ENCODE assay signal across 12 cellular contexts in genomic region chr16:9112166-9112843, GRCh38. TPM values are rescaled to one million over a fixed set of nuclear protein-coding genes. Genes with fewer than 3 reads are reported as not detected.
DNase-seq lines count a peak whose midpoint lies in the region; ATAC-seq and TF ChIP-seq lines count a peak whose summit lies in the region.
"Had no signal": no experiment of that assay in that cellular context is flagged by ENCODE, and none has a peak within 500 bp of the region (broad histone marks: within the 10 kb centered on the region; RNA-seq: fewer than 3 reads in every experiment).

No MANE protein-coding gene starts in this region.

- no peaks in the 10 kb centered on the region for H3K27me3 ChIP-seq in skeletal muscle satellite cell (ENCODE audit: control insufficient read depth, insufficient read depth, low read length)

- POLR2A ChIA-PET in HEK293 (lab: Yijun Ruan, JAX), result no interaction called here

- H3K27ac Mint-ChIP-seq in activated naive CD8-positive, alpha-beta T cell, result peak overlapping the region; percentile 68

- ATAC-seq in left lobe of liver, result peak; percentile 82
- ATAC-seq in HG02642 (IDR thresholded peaks at IDR 0.05; ENCODE audit: poor library complexity, unreplicated experiment), result no peak
- no peak for ATAC-seq in HG02840 (IDR thresholded peaks at IDR 0.05; ENCODE audit: low FRiP score, unreplicated experiment)

- no peak overlapping the region for H3K27ac ChIP-seq in HEK293 (ENCODE audit: extremely low read depth, low read depth, low read length)

- TF ChIP-seq CTCF in HEK293 (tag by site-specific recombination; IDR thresholded peaks at IDR 0.05), result no peak

- H3K4me1 Mint-ChIP-seq in activated naive CD8-positive, alpha-beta T cell (ENCODE audit: low read depth), result peaks cover 95% of the 10 kb centered on the region

- DNase-seq in left lobe of liver (ENCODE audit: low spot score) (peak; percentile 58), medulla oblongata (ENCODE audit: extremely low spot score) (no peak)
- DNase-seq: activated effector memory CD4-positive, alpha-beta T cell treated with Interleukin-2 at 50 U/mL for 16 hours; H7; hippocampal formation; NCI-H1092; nucleus accumbens had no signal

- H3K4me2 ChIP-seq in skeletal muscle satellite cell (ENCODE audit: low read length), result peak overlapping the region; percentile 41

- no peaks in the 10 kb centered on the region for H3K9me3 Mint-ChIP-seq in activated naive CD8-positive, alpha-beta T cell (ENCODE audit: low read depth)

- H3K36me3 ChIP-seq in HEK293 (ENCODE audit: control insufficient read depth in 2 of 2, insufficient read depth in 1 of 2, low read length in 2 of 2) (peaks cover 5 to 84% of the 10 kb centered on the region in 2 experiments; a peak in 2 of 3 replicates), skeletal muscle satellite cell (ENCODE audit: insufficient read depth, low read length) (peaks cover 74% of the 10 kb centered on the region)

- H3K4me3 ChIP-seq in HEK293 (ENCODE audit: low read depth, low read length), result no peak overlapping the region
- no peak overlapping the region for H3K4me3 ChIP-seq in skeletal muscle satellite cell (ENCODE audit: low read length)

- CTCF ChIA-PET in HEK293 (lab: Yijun Ruan, JAX), result interaction anchor here (0.6 kb wide), 1 partner anchor 59 kb away, joined by 3 read pairs; no protein-coding TSS in a partner anchor

- H3K9me3 ChIP-seq in HEK293 (ENCODE audit: control insufficient read depth, insufficient read depth, low read depth, low read length), result no peaks in the 10 kb centered on the region
- H3K9me3 ChIP-seq in skeletal muscle satellite cell (replicated peaks; ENCODE audit: low read length), result no peaks in the 10 kb centered on the region

- no peaks in the 10 kb centered on the region for H3K27me3 Mint-ChIP-seq in activated naive CD8-positive, alpha-beta T cell

- peaks cover 18% of the 10 kb centered on the region for H3K36me3 Mint-ChIP-seq in activated naive CD8-positive, alpha-beta T cell

- no peak overlapping the region for H3K9ac ChIP-seq in skeletal muscle satellite cell (ENCODE audit: low read depth, low read length)

- H3K4me1 ChIP-seq in HEK293 (ENCODE audit: control insufficient read depth, insufficient read depth, low read length) (peaks cover 8% of the 10 kb centered on the region; the same call in 1 of the 2 replicates), skeletal muscle satellite cell (ENCODE audit: control insufficient read depth, insufficient read depth, low read length) (peaks cover 54% of the 10 kb centered on the region)

- peak overlapping the region; percentile 33 for H3K4me3 Mint-ChIP-seq in activated naive CD8-positive, alpha-beta T cell

TF ChIP-seq in HEK293, 187 proteins besides CTCF, POLR2A, EP300 and RAD21:
- TF ChIP-seq HIC1 (tag by site-specific recombination; IDR thresholded peaks at IDR 0.05), result no peak
- TF ChIP-seq ZNF623 (tag by site-specific recombination; IDR thresholded peaks at IDR 0.05), result no peak
- TF ChIP-seq ZBTB20 (tag by site-specific recombination; IDR thresholded peaks at IDR 0.05), result 0 out of 2 replicates have a peak, but pooled peaks have one; percentile 14
- no peak for TF ChIP-seq ZNF37A (tag by site-specific recombination; IDR thresholded peaks at IDR 0.05)
- no peak for TF ChIP-seq KLF10 (tag by site-specific recombination; IDR thresholded peaks at IDR 0.05)
- no peak for TF ChIP-seq KLF1 (tag by site-specific recombination; IDR thresholded peaks at IDR 0.05)
TF ChIP-seq in HEK293: peak in this region for 1.

RNA-seq across cellular contexts. Expression of gene HAPSTR1, which starts 20.9 kb away (rescaled TPM):
- total RNA-seq in left lobe of liver, result 30.3 TPM
- 53.1 and 62.4 TPM in 2 replicates for total RNA-seq in skeletal muscle satellite cell (2012; rRNA removed)
